ENCODE assay signal across 1 cellular context in the genomic region with DNA sequence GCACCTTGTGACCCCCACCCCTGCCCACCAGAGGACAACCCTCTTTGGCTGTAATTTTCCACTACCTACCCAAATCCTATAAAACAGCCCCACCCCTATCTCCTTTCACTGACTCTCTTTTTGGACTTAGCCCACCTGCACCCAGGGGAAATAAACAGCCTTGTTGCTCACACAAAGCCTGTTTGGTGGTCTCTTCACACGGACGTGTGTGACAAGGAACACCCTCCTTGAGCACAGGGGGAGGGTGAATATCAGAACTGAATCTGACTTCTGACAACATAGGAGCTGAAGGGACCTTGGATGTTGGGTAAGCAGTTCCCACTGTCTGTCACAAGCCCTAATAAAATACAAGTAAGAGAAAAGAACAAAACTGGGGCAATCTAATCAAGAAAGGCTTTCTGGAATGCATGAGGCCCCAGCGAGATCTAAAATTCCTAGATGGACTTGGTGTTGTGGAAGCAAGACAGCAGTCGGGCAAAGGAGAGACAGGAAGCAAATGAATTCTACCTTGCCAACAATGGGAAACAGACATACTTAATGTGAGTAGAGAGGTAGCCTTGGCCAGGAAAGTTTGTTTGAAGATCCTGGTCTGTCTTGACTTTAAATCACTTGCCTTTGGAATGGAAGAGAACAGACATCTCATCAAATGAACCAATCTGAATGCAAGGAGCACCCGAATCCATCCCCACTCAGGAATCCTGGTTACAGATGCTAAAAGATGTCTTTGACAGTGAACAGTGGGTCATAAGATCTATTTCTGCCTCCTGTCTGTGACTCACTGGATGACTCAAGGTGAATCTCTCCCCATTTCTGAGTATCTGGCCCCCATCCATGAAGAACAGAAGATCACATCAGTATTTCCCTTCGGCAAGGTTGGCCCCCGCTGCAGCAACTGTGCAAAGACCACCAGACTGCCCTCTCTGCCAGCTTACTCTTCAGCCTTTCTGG.
TF ChIP-seq lines count a peak whose summit lies in the region.

No MANE protein-coding gene starts in this region.

TF ChIP-seq in IMR-90, 13 proteins besides CTCF, POLR2A, EP300 and RAD21:
- TF ChIP-seq, protein P1, sequence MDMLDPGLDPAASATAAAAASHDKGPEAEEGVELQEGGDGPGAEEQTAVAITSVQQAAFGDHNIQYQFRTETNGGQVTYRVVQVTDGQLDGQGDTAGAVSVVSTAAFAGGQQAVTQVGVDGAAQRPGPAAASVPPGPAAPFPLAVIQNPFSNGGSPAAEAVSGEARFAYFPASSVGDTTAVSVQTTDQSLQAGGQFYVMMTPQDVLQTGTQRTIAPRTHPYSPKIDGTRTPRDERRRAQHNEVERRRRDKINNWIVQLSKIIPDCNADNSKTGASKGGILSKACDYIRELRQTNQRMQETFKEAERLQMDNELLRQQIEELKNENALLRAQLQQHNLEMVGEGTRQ (IDR thresholded peaks at IDR 0.05; ENCODE audit: low read depth, low read length), result no peak
- no peak for TF ChIP-seq CHD1 (IDR thresholded peaks at IDR 0.05; ENCODE audit: low read depth, low read length)
- TF ChIP-seq FOS (IDR thresholded peaks at IDR 0.05; ENCODE audit: low read depth, low read length), result peak; percentile 61
- no peak for TF ChIP-seq RCOR1 (IDR thresholded peaks at IDR 0.05; ENCODE audit: insufficient replicate concordance, low read length)
- TF ChIP-seq RFX5 (IDR thresholded peaks at IDR 0.05; ENCODE audit: low read depth, low read length), result no peak
TF ChIP-seq in IMR-90: peak in this region for 1.
